In the genomic region with DNA sequence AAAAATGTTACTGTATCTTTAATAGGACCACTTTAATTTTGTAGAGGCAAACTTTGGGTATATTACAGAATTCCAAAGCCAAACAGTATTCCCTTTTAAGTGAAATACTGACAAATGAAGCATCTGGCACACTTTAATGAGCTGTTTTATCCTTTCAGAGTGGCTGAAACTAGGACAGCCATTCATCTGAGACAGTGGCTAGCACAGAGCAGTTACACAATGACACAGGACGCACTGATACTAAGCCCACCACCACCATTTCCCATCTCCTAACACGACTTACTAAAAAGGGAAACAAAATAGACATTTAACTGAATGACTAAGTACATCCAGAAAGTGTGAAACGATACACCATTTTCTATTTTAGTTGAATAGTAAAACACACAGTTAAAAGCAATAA, we compare ENCODE assay signal across 16 cellular contexts.
DNase-seq lines count a peak whose midpoint lies in the region; ATAC-seq and TF ChIP-seq lines count a peak whose summit lies in the region.
"Had no signal": no experiment of that assay in that cellular context is flagged by ENCODE, and none has a peak within 500 bp of the region (broad histone marks: within the 10 kb centered on the region; RNA-seq: fewer than 3 reads in every experiment).

No MANE protein-coding gene starts in this region.

- TF ChIP-seq POLR2A in stomach (IDR thresholded peaks at IDR 0.05): no peak

- H3K9me3 ChIP-seq in iPS-18a (ENCODE audit: control insufficient read depth, low read depth, low read length): no peaks in the 10 kb centered on the region
- no peaks in the 10 kb centered on the region for H3K9me3 ChIP-seq in stomach
- H3K9me3 ChIP-seq in SK-N-SH: no peaks in the 10 kb centered on the region
- H3K9me3 ChIP-seq: left lung, Peyer's patch had no signal

- H3K9ac ChIP-seq in iPS-18a (ENCODE audit: low read length) (peak overlapping the region; percentile 72), SK-N-SH (no peak overlapping the region)

- H3K27me3 ChIP-seq in iPS-18a (ENCODE audit: control insufficient read depth, insufficient read depth, low read length): no peaks in the 10 kb centered on the region
- H3K27me3 ChIP-seq in stomach: no peaks in the 10 kb centered on the region
- no peaks in the 10 kb centered on the region for H3K27me3 ChIP-seq in SK-N-SH (ENCODE audit: insufficient read depth)
- H3K27me3 ChIP-seq: foreskin keratinocyte, left lung, Peyer's patch had no signal

- H3K4me1 Mint-ChIP-seq in HFFc6 (ENCODE audit: low read depth) (peaks cover 49% of the 10 kb centered on the region), WTC11 (peaks cover 75% of the 10 kb centered on the region)
- H3K4me1 Mint-ChIP-seq: stimulated activated naive B cell treated with anti-CD40 and anti-IgM and Interleukin-4, amounts not matched to agents 10 μg/mL and 1 μg/mL and 100 μg/mL, for 72 hours had no signal

- WGBS in stomach, 5 donors: 17 to 32% (median 29%) methylated on average over 3 of the region's 3 CpGs
- 90% methylated on average over 3 of the region's 3 CpGs for WGBS in SK-N-SH (ENCODE audit: low lambda C conversion rate)

- POLR2A ChIA-PET in WTC11 (lab: Charles Lee) (interaction anchor here (0.9 kb wide), 1 partner anchor 71 kb away, joined by 3 read pairs; no protein-coding TSS in a partner anchor), SK-N-SH (lab: Yijun Ruan, JAX) (no interaction called here)

- TF ChIP-seq EP300 in stomach (IDR thresholded peaks at IDR 0.05) (no peak), SK-N-SH (IDR thresholded peaks at IDR 0.05; ENCODE audit: borderline replicate concordance in 1 of 2, low read depth in 1 of 2, low read length in 1 of 2) (no peak)

- 0 out of 2 replicates have a peak, but pooled peaks cover 5% of the 10 kb centered on the region for H3K9me3 Mint-ChIP-seq in HFFc6
- no peaks in the 10 kb centered on the region for H3K9me3 Mint-ChIP-seq in WTC11
- H3K9me3 Mint-ChIP-seq: activated naive CD4-positive, alpha-beta T cell treated with anti-CD3 and anti-CD28 coated beads, Interleukin-2, amount 50 U/mL, for 72 hours; stimulated activated naive B cell treated with anti-CD40 and anti-IgM and Interleukin-4, amounts not matched to agents 10 μg/mL and 1 μg/mL and 100 μg/mL, for 72 hours; T-helper 2 cell treated with Interferon-gamma antibody and Interleukin-4, amounts not matched to agents 5 μg/mL and 100 μg/mL, for 36 hours had no signal

- H3K4me1 ChIP-seq in iPS-18a (ENCODE audit: control insufficient read depth, low read depth, low read length) (peaks cover 39% of the 10 kb centered on the region), stomach (peaks cover 14 to 59% (median 41%) of the 10 kb centered on the region in 4 donors), SK-N-SH (ENCODE audit: control insufficient read depth in 1 of 2, insufficient read depth in 2 of 2, low read depth in 1 of 2, low read length in 1 of 2) (peaks cover 17 to 21% of the 10 kb centered on the region in 2 experiments; a peak in 3 of 4 replicates)

- H3K4me3 ChIP-seq in iPS-18a (ENCODE audit: low read length): peak overlapping the region; percentile 78
- peak overlapping the region in 1 of 4 donors; percentile 11 for H3K4me3 ChIP-seq in stomach
- no peak overlapping the region for H3K4me3 ChIP-seq in SK-N-SH (ENCODE audit: low read depth in 2 of 2, low read length in 1 of 2)
- no peak overlapping the region for H3K4me3 ChIP-seq in coronary artery
- H3K4me3 ChIP-seq: left lung had no signal

- H3K36me3 Mint-ChIP-seq in HFFc6 (ENCODE audit: low read depth): peaks cover 54% of the 10 kb centered on the region
- H3K36me3 Mint-ChIP-seq in WTC11: peaks cover 21% of the 10 kb centered on the region
- H3K36me3 Mint-ChIP-seq: activated naive CD4-positive, alpha-beta T cell treated with anti-CD3 and anti-CD28 coated beads, Interleukin-2, amount 50 U/mL, for 72 hours; stimulated activated naive B cell treated with anti-CD40 and anti-IgM and Interleukin-4, amounts not matched to agents 10 μg/mL and 1 μg/mL and 100 μg/mL, for 72 hours had no signal

- peaks cover 10% of the 10 kb centered on the region for H3K36me3 ChIP-seq in iPS-18a (ENCODE audit: control insufficient read depth, low read depth, low read length)
- peaks cover 4 to 17% (median 11%) of the 10 kb centered on the region in 4 donors for H3K36me3 ChIP-seq in stomach
- H3K36me3 ChIP-seq in SK-N-SH (replicated peaks in 1 of 2; ENCODE audit: control insufficient read depth in 1 of 2, insufficient read depth in 2 of 2, low read length in 1 of 2): peaks cover 0 to 36% of the 10 kb centered on the region in 2 experiments
- H3K36me3 ChIP-seq: left lung had no signal

- CTCF ChIA-PET in WTC11 (lab: Charles Lee) (interaction anchor here (1.6 to 2.4 kb wide), 2 partner anchors 46 to 453 kb away, joined by 6 to 11 read pairs; no protein-coding TSS in a partner anchor), SK-N-SH (lab: Yijun Ruan, JAX) (interaction anchor here (1.6 kb wide), 1 partner anchor 454 kb away, joined by 6 read pairs; no protein-coding TSS in a partner anchor)

- H3K4me3 Mint-ChIP-seq in HFFc6 (no peak overlapping the region), WTC11 (peak overlapping the region; percentile 80)
- H3K4me3 Mint-ChIP-seq: stimulated activated naive B cell treated with anti-CD40 and anti-IgM and Interleukin-4, amounts not matched to agents 10 μg/mL and 1 μg/mL and 100 μg/mL, for 72 hours; T-helper 2 cell treated with Interferon-gamma antibody and Interleukin-4, amounts not matched to agents 5 μg/mL and 100 μg/mL, for 36 hours had no signal

- no peaks in the 10 kb centered on the region for H3K9me2 ChIP-seq in SK-N-SH

- peaks cover 89% of the 10 kb centered on the region for H3K79me2 ChIP-seq in SK-N-SH (ENCODE audit: insufficient read depth)

- ATAC-seq in WTC11: no peak
- ATAC-seq: stimulated activated naive B cell treated with anti-CD40 and anti-IgM and Interleukin-4, amounts not matched to agents 10 μg/mL and 1 μg/mL and 100 μg/mL, for 72 hours had no signal

- TF ChIP-seq CTCF in HFFc6 (IDR thresholded peaks at IDR 0.05) (no peak), WTC11 (IDR thresholded peaks at IDR 0.05) (no peak), stomach (IDR thresholded peaks at IDR 0.05) (no peak), SK-N-SH (IDR thresholded peaks at IDR 0.05) (no peak), coronary artery (IDR thresholded peaks at IDR 0.05) (no peak)

- DNase-seq in HFFc6 (no peak), WTC11 (ENCODE audit: low spot score) (no peak), stomach (no peak), SK-N-SH (no peak), coronary artery (ENCODE audit: low spot score) (no peak)
- no peak for DNase-seq in stimulated activated CD4-positive, alpha-beta T cell treated with anti-CD3 and anti-CD28 coated beads, Interleukin-4, amount 100 ng/mL, for 4 hours
- DNase-seq: foreskin keratinocyte; Kasumi-1; left lung; NCI-H2081 treated with DMSO at 0.1 percent for 48 hours; Peyer's patch; posterior cingulate gyrus; stimulated activated naive B cell treated with anti-CD40 and anti-IgM and Interleukin-4, amounts not matched to agents 10 μg/mL and 1 μg/mL and 100 μg/mL, for 72 hours had no signal

- TF ChIP-seq RAD21 in SK-N-SH (IDR thresholded peaks at IDR 0.05; ENCODE audit: low read length): no peak

- H3F3A ChIP-seq in SK-N-SH (replicated peaks; ENCODE audit: insufficient read depth): peaks cover 17% of the 10 kb centered on the region

- peaks cover 9% of the 10 kb centered on the region; the same call in 1 of the 2 replicates for H4K20me1 ChIP-seq in SK-N-SH (ENCODE audit: insufficient read depth)

- no peak overlapping the region for H2AFZ ChIP-seq in SK-N-SH (ENCODE audit: low read depth)

- H3K27ac Mint-ChIP-seq in HFFc6 (peak overlapping the region; percentile 41), WTC11 (peak overlapping the region; percentile 92)
- H3K27ac Mint-ChIP-seq: stimulated activated naive B cell treated with anti-CD40 and anti-IgM and Interleukin-4, amounts not matched to agents 10 μg/mL and 1 μg/mL and 100 μg/mL, for 72 hours; T-helper 2 cell treated with Interferon-gamma antibody and Interleukin-4, amounts not matched to agents 5 μg/mL and 100 μg/mL, for 36 hours had no signal

- H3K4me2 ChIP-seq in SK-N-SH: no peak overlapping the region

- H3K27ac ChIP-seq in iPS-18a (ENCODE audit: low read length) (no peak overlapping the region), stomach (peak overlapping the region; percentile 58 to 73 (median 72)), SK-N-SH (ENCODE audit: low read depth in 2 of 2, low read length in 1 of 2) (no peak overlapping the region), coronary artery (no peak overlapping the region)
- H3K27ac ChIP-seq: foreskin keratinocyte had no signal

- H3K27me3 Mint-ChIP-seq in HFFc6 (ENCODE audit: insufficient read depth): peaks cover 12% of the 10 kb centered on the region
- no peaks in the 10 kb centered on the region for H3K27me3 Mint-ChIP-seq in WTC11 (ENCODE audit: low read depth)

- intact Hi-C loops in stomach (cut with DNase I; ENCODE audit: low total_unique reads): no loop called here

TF ChIP-seq in WTC11, 78 proteins besides CTCF, POLR2A, EP300 and RAD21 (continues in another document):
- TF ChIP-seq, protein P1, sequence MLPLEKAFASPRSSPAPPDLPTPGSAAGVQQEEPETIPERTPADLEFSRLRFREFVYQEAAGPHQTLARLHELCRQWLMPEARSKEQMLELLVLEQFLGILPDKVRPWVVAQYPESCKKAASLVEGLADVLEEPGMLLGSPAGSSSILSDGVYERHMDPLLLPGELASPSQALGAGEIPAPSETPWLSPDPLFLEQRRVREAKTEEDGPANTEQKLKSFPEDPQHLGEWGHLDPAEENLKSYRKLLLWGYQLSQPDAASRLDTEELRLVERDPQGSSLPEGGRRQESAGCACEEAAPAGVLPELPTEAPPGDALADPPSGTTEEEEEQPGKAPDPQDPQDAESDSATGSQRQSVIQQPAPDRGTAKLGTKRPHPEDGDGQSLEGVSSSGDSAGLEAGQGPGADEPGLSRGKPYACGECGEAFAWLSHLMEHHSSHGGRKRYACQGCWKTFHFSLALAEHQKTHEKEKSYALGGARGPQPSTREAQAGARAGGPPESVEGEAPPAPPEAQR (CRISPR knock-in tag; IDR thresholded peaks at IDR 0.05): no peak

TF ChIP-seq in SK-N-SH, 30 proteins besides CTCF, POLR2A, EP300 and RAD21:
- no peak for TF ChIP-seq RFX5 (IDR thresholded peaks at IDR 0.05; ENCODE audit: low read length)
- TF ChIP-seq, protein P2, sequence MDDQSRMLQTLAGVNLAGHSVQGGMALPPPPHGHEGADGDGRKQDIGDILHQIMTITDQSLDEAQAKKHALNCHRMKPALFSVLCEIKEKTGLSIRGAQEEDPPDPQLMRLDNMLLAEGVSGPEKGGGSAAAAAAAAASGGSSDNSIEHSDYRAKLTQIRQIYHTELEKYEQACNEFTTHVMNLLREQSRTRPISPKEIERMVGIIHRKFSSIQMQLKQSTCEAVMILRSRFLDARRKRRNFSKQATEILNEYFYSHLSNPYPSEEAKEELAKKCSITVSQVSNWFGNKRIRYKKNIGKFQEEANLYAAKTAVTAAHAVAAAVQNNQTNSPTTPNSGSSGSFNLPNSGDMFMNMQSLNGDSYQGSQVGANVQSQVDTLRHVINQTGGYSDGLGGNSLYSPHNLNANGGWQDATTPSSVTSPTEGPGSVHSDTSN (IDR thresholded peaks at IDR 0.05): no peak
- TF ChIP-seq, protein P3, sequence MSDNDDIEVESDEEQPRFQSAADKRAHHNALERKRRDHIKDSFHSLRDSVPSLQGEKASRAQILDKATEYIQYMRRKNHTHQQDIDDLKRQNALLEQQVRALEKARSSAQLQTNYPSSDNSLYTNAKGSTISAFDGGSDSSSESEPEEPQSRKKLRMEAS (IDR thresholded peaks at IDR 0.05; ENCODE audit: low read depth): no peak

Comparison
In these comparisons a context has a peak if more than half of its experiments do, and no peak if none do; other contexts are left out.
1. H3K27ac ChIP-seq: peak in stomach (5 of 5); none in iPS-18a (single experiment), SK-N-SH (0 of 2) and coronary artery (0 of 2).